ENCODE assay signal across 17 cellular contexts in the genomic region with DNA sequence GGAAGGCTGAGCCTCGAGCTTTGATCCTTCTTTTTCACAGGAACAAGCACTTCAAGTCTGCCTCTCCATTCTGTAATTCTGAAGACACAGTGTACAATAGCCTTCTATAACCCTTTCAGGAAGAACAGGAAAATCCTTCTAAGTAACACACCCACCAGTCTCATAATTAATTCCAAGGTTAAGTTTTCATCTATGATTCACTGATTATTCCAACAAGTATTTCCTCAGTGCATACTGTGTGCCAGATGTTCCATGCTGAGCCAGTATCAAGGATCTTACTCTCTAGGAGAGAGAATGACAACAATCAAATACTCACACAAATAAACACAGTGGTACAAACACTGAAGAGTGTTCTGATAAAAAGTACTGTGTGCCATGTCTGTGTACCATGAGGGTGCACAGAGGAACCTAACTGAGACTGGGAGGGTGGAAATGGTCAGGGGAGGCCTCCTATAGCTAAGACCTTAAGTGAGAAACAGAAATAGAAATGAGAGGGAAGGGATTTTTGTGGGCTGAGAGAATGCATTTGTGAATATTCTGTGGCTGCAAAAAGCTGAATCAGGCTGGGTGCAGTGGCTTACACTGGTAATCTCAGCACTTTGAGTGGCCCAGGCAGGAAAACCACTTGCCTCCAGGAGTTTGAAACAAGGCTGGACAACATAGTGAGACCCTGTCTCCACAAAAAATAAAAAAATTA.
DNase-seq lines count a peak whose midpoint lies in the region; TF ChIP-seq lines count a peak whose summit lies in the region.
"Had no signal": no experiment of that assay in that cellular context is flagged by ENCODE, and none has a peak within 500 bp of the region (broad histone marks: within the 10 kb centered on the region; RNA-seq: fewer than 3 reads in every experiment).

No MANE protein-coding gene starts in this region.

- DNase-seq in HPDE6-E6E7 (ENCODE audit: extremely low spot score): peak; percentile 13
- DNase-seq in brain microvascular endothelial cell: peak; percentile 11
- DNase-seq in foreskin fibroblast: peak; percentile 36 to 68
- no peak for DNase-seq in NCI-H526 treated with DMSO at 0.1 percent for 48 hours (lab: John Stamatoyannopoulos, UW)
- DNase-seq in NCI-H510A treated with DMSO at 0.1 percent for 48 hours (lab: John Stamatoyannopoulos, UW): no peak
- DNase-seq in DMS153 treated with DMSO at 0.1 percent for 48 hours (lab: John Stamatoyannopoulos, UW; ENCODE audit: unreplicated experiment): no peak
- DNase-seq in hepatic stellate cell (ENCODE audit: low spot score): no peak
- DNase-seq: activated CD4-positive, alpha-beta memory T cell treated with anti-CD3 and anti-CD28 coated beads, Interleukin-2, amount 10 ng/mL, durations not matched to agents 7 days and 5 days; activated T-cell treated with anti-CD3 and anti-CD28 coated beads, Interleukin-2, amount 50 U/mL, for 24 hours; DMS 273 treated with DMSO at 0.1 percent for 48 hours; GOT3; NCI-H1436 treated with DMSO at 0.1 percent for 48 hours; NCI-H2227 treated with DMSO at 0.1 percent for 48 hours; T-cell; thyroid gland had no signal

- peaks cover 18% of the 10 kb centered on the region for H3K27me3 ChIP-seq in brain microvascular endothelial cell (replicated peaks)
- H3K27me3 ChIP-seq: thyroid gland had no signal

- no peak for TF ChIP-seq CTCF in brain microvascular endothelial cell (IDR thresholded peaks at IDR 0.05; ENCODE audit: low read depth, low read length, missing control alignments)
- TF ChIP-seq CTCF in foreskin fibroblast (IDR thresholded peaks at IDR 0.05; ENCODE audit: low read depth, low read length): no peak

- no peaks in the 10 kb centered on the region for H3K36me3 ChIP-seq in brain microvascular endothelial cell (replicated peaks)
- H3K36me3 ChIP-seq: thyroid gland had no signal

- no peak overlapping the region for H3K4me3 ChIP-seq in brain microvascular endothelial cell (ENCODE audit: low read depth, low read length)
- no peak overlapping the region for H3K4me3 ChIP-seq in foreskin fibroblast (ENCODE audit: low read depth in 1 of 2, low read length in 2 of 2)
- H3K4me3 ChIP-seq: thyroid gland had no signal

- no peak overlapping the region for H3K27ac ChIP-seq in brain microvascular endothelial cell
- H3K27ac ChIP-seq: C4-2B, thyroid gland, VCaP had no signal

- in situ Hi-C loops in brain microvascular endothelial cell (cut with HindIII; ENCODE audit: low pct_ligation_motif_present, low sequenced_read_pairs): no loop called here

Comparison
In these comparisons a context has a peak if more than half of its experiments do, and no peak if none do; other contexts are left out.
1. DNase-seq: peak in HPDE6-E6E7 (single experiment), brain microvascular endothelial cell (single experiment) and foreskin fibroblast (2 of 2); none in NCI-H526 treated with DMSO at 0.1 percent for 48 hours (single experiment), NCI-H510A treated with DMSO at 0.1 percent for 48 hours (single experiment), DMS153 treated with DMSO at 0.1 percent for 48 hours (single experiment) and hepatic stellate cell (single experiment).